8 cellular contexts compared by ENCODE assay signal in the genomic region with DNA sequence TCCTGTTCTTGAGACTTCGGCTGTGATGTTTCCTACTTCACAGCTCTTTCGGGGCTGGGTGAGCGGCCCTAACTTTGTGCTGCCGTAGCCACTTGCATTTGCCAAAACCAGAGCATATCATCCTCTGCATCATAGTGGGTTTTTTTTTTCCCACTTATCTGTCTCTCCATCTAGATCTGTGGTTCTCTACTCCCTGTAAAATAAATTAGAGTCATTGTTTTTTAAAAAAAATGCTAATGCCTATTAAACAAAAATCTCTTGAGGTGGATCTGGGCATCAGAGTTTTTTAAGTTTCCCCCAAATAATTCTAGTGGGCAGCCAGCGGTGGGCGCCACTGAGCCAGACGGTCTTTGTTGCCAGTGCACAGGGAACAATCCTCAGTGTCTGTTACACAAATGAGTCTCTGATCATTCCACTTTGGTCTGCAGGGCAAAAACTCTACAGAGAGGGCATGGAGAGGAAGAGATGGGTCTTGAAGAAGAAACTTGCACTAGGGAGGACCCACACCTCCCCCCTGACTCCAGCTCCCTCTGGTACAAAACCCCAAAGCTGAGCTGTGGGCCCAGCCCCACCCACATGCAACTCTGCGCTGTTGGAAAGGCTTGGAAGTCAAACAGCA.
DNase-seq lines count a peak whose midpoint lies in the region; ATAC-seq and TF ChIP-seq lines count a peak whose summit lies in the region.

No MANE protein-coding gene starts in this region.

- TF ChIP-seq POLR2A in HCT116 (IDR thresholded peaks at IDR 0.05; ENCODE audit: borderline replicate concordance, extremely low read depth, insufficient read depth, insufficient read length), result no peak
- no peak for TF ChIP-seq POLR2A in right lobe of liver (IDR thresholded peaks at IDR 0.05)
- no peak for TF ChIP-seq POLR2A in GM18505 (IDR thresholded peaks at IDR 0.05; ENCODE audit: borderline replicate concordance, extremely low read depth, insufficient read depth, insufficient read length)

- no peak overlapping the region for H3K4me2 ChIP-seq in HCT116 (ENCODE audit: low read length)

- H4K20me1 ChIP-seq in HCT116 (ENCODE audit: insufficient read depth), result no peaks in the 10 kb centered on the region

- ATAC-seq in HCT116, result no peak
- no peak for ATAC-seq in right lobe of liver
- ATAC-seq in GM19395 (IDR thresholded peaks at IDR 0.05; ENCODE audit: unreplicated experiment), result no peak
- ATAC-seq in GM18505 (IDR thresholded peaks at IDR 0.05; ENCODE audit: unreplicated experiment), result no peak

- TF ChIP-seq RAD21 in HCT116 (IDR thresholded peaks at IDR 0.05; ENCODE audit: low read depth), result peak; percentile 18; the same call in 1 of the 2 replicates

- no peaks in the 10 kb centered on the region for H3K36me3 ChIP-seq in HCT116 (ENCODE audit: control insufficient read depth in 1 of 2, insufficient read depth in 2 of 2, low read length in 2 of 2)
- no peaks in the 10 kb centered on the region for H3K36me3 ChIP-seq in right lobe of liver

- H3K27ac ChIP-seq in HCT116 (ENCODE audit: low read depth, low read length), result no peak overlapping the region
- no peak overlapping the region for H3K27ac ChIP-seq in right lobe of liver

- H2AFZ ChIP-seq in HCT116 (ENCODE audit: low read depth, low read length, poor library complexity, severe bottlenecking), result no peak overlapping the region

- no peaks in the 10 kb centered on the region for H3K27me3 ChIP-seq in HCT116 (ENCODE audit: insufficient read depth, low read length)
- H3K27me3 ChIP-seq in right lobe of liver, result no peaks in the 10 kb centered on the region

- DNase-seq in AG09309 (ENCODE audit: low read depth), result no peak
- DNase-seq in HCT116 (ENCODE audit: low read depth, low spot score), result no peak
- DNase-seq in activated CD4-positive, alpha-beta T cell treated with anti-CD3 and anti-CD28 coated beads for 4 hours, result peak; percentile 35 to 45
- no peak for DNase-seq in foreskin fibroblast
- DNase-seq in NCI-H446 treated with DMSO at 0.1 percent for 48 hours (lab: John Stamatoyannopoulos, UW), result no peak
- no peak for DNase-seq in right lobe of liver

- WGBS in right lobe of liver (ENCODE audit: insufficient coverage, low coverage, low lambda C conversion rate, missing lambda C conversion rate), result 49% methylated on average over 8 of the region's 8 CpGs

- H3K79me2 ChIP-seq in HCT116 (ENCODE audit: insufficient read depth, low read length), result no peaks in the 10 kb centered on the region

- peak; percentile 35 for TF ChIP-seq CTCF in AG09309 (IDR thresholded peaks at IDR 0.05; ENCODE audit: control insufficient read depth, insufficient read depth, low read depth, low read length, missing control alignments)
- peak; percentile 8 to 72 (median 65); a peak in 4 of 6 replicates for TF ChIP-seq CTCF in HCT116 (IDR thresholded peaks at IDR 0.05 in 2 of 3, conservative IDR thresholded peaks at IDR 0.05 in 1 of 3; ENCODE audit: borderline replicate concordance in 1 of 3, insufficient read depth in 1 of 3, low read depth in 2 of 3, low read length in 2 of 3)
- TF ChIP-seq CTCF in foreskin fibroblast (IDR thresholded peaks at IDR 0.05; ENCODE audit: low read depth, low read length), result peak; percentile 7
- TF ChIP-seq CTCF in right lobe of liver (IDR thresholded peaks at IDR 0.05), result peak in 2 of 4 donors; percentile 16 to 21

- intact Hi-C loops in HCT116 (cut with micrococcal nuclease) (no loop called here), right lobe of liver (cut with DNase I) (no loop called here)

- POLR2A ChIA-PET in HCT116 (lab: Charles Lee), result no interaction called here

- H3K9ac ChIP-seq in HCT116 (ENCODE audit: low read length), result no peak overlapping the region

- BruUV-seq in HCT116 (replicated peaks; lab: Mats Ljungman, UMichigan), result no TSS peak

- H3K4me1 ChIP-seq in HCT116 (ENCODE audit: control insufficient read depth in 1 of 2, insufficient read depth in 2 of 2, low read length in 2 of 2) (peaks cover 3 to 20% of the 10 kb centered on the region in 2 experiments; a peak in 2 of 4 replicates), right lobe of liver (no peaks in the 10 kb centered on the region)

- no peaks in the 10 kb centered on the region for H3K9me2 ChIP-seq in HCT116 (ENCODE audit: insufficient read depth)

- CTCF ChIA-PET in HCT116 (lab: Charles Lee), result no interaction called here

- RAD21 ChIA-PET in HCT116 (lab: Charles Lee; ENCODE audit: low non-redundant PET in 1 of 2, low total read pairs in 2 of 2, uncharacterized antibody in 2 of 2, unreplicated experiment in 2 of 2), result no interaction called here

- H3K4me3 ChIP-seq in AG09309 (ENCODE audit: control insufficient read depth, low read depth, low read length) (no peak overlapping the region), HCT116 (replicated peaks in 1 of 2; ENCODE audit: low read depth in 1 of 2, low read length in 2 of 2) (no peak overlapping the region), foreskin fibroblast (ENCODE audit: low read depth in 1 of 2, low read length in 2 of 2) (no peak overlapping the region), right lobe of liver (no peak overlapping the region)

- H3K9me3 ChIP-seq in HCT116 (ENCODE audit: control insufficient read depth in 1 of 2, insufficient read depth in 1 of 2, low read depth in 1 of 2, low read length in 2 of 2), result no peaks in the 10 kb centered on the region
- H3K9me3 ChIP-seq in right lobe of liver, result no peaks in the 10 kb centered on the region

TF ChIP-seq in HCT116, 20 proteins besides CTCF, POLR2A, EP300 and RAD21 (continues in another document):
- TF ChIP-seq, protein P1, sequence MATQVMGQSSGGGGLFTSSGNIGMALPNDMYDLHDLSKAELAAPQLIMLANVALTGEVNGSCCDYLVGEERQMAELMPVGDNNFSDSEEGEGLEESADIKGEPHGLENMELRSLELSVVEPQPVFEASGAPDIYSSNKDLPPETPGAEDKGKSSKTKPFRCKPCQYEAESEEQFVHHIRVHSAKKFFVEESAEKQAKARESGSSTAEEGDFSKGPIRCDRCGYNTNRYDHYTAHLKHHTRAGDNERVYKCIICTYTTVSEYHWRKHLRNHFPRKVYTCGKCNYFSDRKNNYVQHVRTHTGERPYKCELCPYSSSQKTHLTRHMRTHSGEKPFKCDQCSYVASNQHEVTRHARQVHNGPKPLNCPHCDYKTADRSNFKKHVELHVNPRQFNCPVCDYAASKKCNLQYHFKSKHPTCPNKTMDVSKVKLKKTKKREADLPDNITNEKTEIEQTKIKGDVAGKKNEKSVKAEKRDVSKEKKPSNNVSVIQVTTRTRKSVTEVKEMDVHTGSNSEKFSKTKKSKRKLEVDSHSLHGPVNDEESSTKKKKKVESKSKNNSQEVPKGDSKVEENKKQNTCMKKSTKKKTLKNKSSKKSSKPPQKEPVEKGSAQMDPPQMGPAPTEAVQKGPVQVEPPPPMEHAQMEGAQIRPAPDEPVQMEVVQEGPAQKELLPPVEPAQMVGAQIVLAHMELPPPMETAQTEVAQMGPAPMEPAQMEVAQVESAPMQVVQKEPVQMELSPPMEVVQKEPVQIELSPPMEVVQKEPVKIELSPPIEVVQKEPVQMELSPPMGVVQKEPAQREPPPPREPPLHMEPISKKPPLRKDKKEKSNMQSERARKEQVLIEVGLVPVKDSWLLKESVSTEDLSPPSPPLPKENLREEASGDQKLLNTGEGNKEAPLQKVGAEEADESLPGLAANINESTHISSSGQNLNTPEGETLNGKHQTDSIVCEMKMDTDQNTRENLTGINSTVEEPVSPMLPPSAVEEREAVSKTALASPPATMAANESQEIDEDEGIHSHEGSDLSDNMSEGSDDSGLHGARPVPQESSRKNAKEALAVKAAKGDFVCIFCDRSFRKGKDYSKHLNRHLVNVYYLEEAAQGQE (IDR thresholded peaks at IDR 0.05; ENCODE audit: low read depth), result no peak
- TF ChIP-seq TCF7L2 (IDR thresholded peaks at IDR 0.05; ENCODE audit: borderline replicate concordance, extremely low read depth, insufficient read depth, insufficient read length) (no peak), EZH2phosphoT487 (IDR thresholded peaks at IDR 0.05; ENCODE audit: borderline replicate concordance) (no peak), FOSL1 (IDR thresholded peaks at IDR 0.05; ENCODE audit: low read depth) (no peak), ELF1 (IDR thresholded peaks at IDR 0.05; ENCODE audit: borderline replicate concordance, low read depth) (no peak), CBX3 (IDR thresholded peaks at IDR 0.05; ENCODE audit: low read depth) (no peak), CEBPB (IDR thresholded peaks at IDR 0.05; ENCODE audit: low read depth) (no peak), POLR2AphosphoS5 (IDR thresholded peaks at IDR 0.05; ENCODE audit: low read depth, low read length) (no peak), SIN3A (IDR thresholded peaks at IDR 0.05; ENCODE audit: low read depth) (no peak), EGR1 (IDR thresholded peaks at IDR 0.05; ENCODE audit: low read depth) (no peak), YY1 (IDR thresholded peaks at IDR 0.05; ENCODE audit: extremely low read depth, insufficient replicate concordance, low read depth, low read length) (no peak), EZH2 (IDR thresholded peaks at IDR 0.05) (no peak), ZFX (IDR thresholded peaks at IDR 0.05) (no peak), ZNF274 (IDR thresholded peaks at IDR 0.05; ENCODE audit: low read depth, low read length) (no peak), SP1 (IDR thresholded peaks at IDR 0.05; ENCODE audit: low read depth) (no peak), JUND (IDR thresholded peaks at IDR 0.05) (no peak)
- TF ChIP-seq, protein P2, sequence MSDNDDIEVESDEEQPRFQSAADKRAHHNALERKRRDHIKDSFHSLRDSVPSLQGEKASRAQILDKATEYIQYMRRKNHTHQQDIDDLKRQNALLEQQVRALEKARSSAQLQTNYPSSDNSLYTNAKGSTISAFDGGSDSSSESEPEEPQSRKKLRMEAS (IDR thresholded peaks at IDR 0.05), result no peak
- TF ChIP-seq, protein P3, sequence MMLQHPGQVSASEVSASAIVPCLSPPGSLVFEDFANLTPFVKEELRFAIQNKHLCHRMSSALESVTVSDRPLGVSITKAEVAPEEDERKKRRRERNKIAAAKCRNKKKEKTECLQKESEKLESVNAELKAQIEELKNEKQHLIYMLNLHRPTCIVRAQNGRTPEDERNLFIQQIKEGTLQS (IDR thresholded peaks at IDR 0.05), result no peak

Comparison
In these comparisons a context has a peak if more than half of its experiments do, and no peak if none do; other contexts are left out.
1. DNase-seq: peak in activated CD4-positive, alpha-beta T cell treated with anti-CD3 and anti-CD28 coated beads for 4 hours (2 of 2); none in AG09309 (single experiment), HCT116 (single experiment), foreskin fibroblast (0 of 2), NCI-H446 treated with DMSO at 0.1 percent for 48 hours (single experiment) and right lobe of liver (0 of 3).